ENCODE assay signal across 15 cellular contexts in the genomic region with DNA sequence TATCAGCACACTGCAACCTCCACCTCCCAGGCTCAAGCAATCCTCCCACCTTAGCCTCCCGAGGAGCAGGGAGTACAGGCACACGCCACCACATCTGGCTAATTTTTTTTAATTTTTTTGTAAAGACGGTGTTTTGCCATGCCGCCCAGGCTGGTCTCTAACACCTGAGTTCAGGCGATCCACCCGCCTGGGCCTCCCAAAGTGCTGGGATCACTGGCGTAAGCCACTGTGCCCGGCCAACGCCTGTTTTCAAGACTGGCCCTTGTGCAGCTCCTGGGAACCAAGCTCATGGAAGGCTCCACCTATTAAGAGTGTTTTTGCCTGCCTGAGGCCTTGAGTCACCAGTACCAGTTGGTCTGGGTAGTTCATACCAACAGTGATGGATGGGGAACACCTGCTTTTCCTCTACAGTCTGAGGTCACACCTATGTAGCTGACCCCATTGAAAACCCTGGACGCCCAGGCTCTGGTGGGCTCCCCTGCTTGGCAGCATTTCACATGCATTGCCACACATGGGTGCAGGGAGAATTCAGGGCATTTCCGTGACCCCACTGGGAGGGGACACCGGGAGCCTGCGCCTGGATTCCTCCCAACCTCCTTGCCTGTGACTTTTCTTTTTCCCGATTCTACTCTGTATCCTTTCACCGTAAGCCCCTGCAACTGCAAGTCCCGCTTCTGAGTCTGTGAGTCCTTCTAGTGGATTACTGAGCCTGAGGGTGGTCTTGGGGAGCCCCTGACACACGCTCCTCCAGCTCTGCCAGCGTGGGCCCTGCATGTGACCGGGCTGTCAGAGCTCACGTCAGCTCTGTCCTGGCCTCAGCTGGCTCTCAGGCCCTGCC.
"Had no signal": no experiment of that assay in that cellular context is flagged by ENCODE, and none has a peak within 500 bp of the region (broad histone marks: within the 10 kb centered on the region; RNA-seq: fewer than 3 reads in every experiment).

No MANE protein-coding gene starts in this region.

- H3K4me1 Mint-ChIP-seq: activated CD4-positive, alpha-beta T cell treated with anti-CD3 and anti-CD28 coated beads, Interleukin-2, amount 10 ng/mL, durations not matched to agents 7 days and 5 days; activated naive CD4-positive, alpha-beta T cell treated with anti-CD3 and anti-CD28 coated beads, Interleukin-2, amount 10 ng/mL, durations not matched to agents 7 days and 5 days; naive B cell had no signal

- H3K9ac ChIP-seq: parathyroid adenoma had no signal

- H3K4me3 ChIP-seq: esophagus squamous epithelium, lung, SJSA1, tibial nerve had no signal

- H3K36me3 Mint-ChIP-seq: stimulated activated naive B cell treated with anti-CD40 and anti-IgM and Interleukin-4, amounts not matched to agents 10 μg/mL and 1 μg/mL and 100 μg/mL, for 72 hours had no signal

- H3K4me3 Mint-ChIP-seq: activated CD4-positive, alpha-beta T cell treated with anti-CD3 and anti-CD28 coated beads, Interleukin-2, amount 10 ng/mL, durations not matched to agents 7 days and 5 days; activated naive CD4-positive, alpha-beta T cell treated with anti-CD3 and anti-CD28 coated beads, Interleukin-2, amount 10 ng/mL, durations not matched to agents 7 days and 5 days; activated T-helper 1 cell treated with anti-CD3 and anti-CD28 coated beads, Interleukin-12 subunit alpha, Interleukin-12 subunit beta, Interleukin-2, Interleukin-4 antibody, amounts not matched to agents 30 ng/mL and 10 ng/mL and 1 ng/mL, durations not matched to agents 14 hours and 24 hours and 36 hours; stimulated activated naive B cell treated with anti-CD40 and anti-IgM and Interleukin-4, amounts not matched to agents 10 μg/mL and 1 μg/mL and 100 μg/mL, for 72 hours; T-helper 2 cell treated with Interferon-gamma antibody and Interleukin-4, amounts not matched to agents 5 μg/mL and 100 μg/mL, for 36 hours had no signal

- ATAC-seq: stimulated activated naive B cell treated with anti-CD40 and anti-IgM and Interleukin-4, amounts not matched to agents 10 μg/mL and 1 μg/mL and 100 μg/mL, for 72 hours had no signal

- H3K27ac ChIP-seq: esophagus squamous epithelium, parathyroid adenoma, SJSA1, tibial nerve had no signal

- H3K27ac Mint-ChIP-seq: activated CD4-positive, alpha-beta T cell treated with anti-CD3 and anti-CD28 coated beads, Interleukin-2, amount 10 ng/mL, durations not matched to agents 7 days and 5 days; activated naive CD4-positive, alpha-beta T cell treated with anti-CD3 and anti-CD28 coated beads, Interleukin-2, amount 10 ng/mL, durations not matched to agents 7 days and 5 days; activated T-helper 1 cell treated with anti-CD3 and anti-CD28 coated beads, Interleukin-12 subunit alpha, Interleukin-12 subunit beta, Interleukin-2, Interleukin-4 antibody, amounts not matched to agents 30 ng/mL and 10 ng/mL and 1 ng/mL, durations not matched to agents 14 hours and 24 hours and 36 hours; naive B cell; stimulated activated naive B cell treated with anti-CD40 and anti-IgM and Interleukin-4, amounts not matched to agents 10 μg/mL and 1 μg/mL and 100 μg/mL, for 72 hours; T-helper 2 cell treated with Interferon-gamma antibody and Interleukin-4, amounts not matched to agents 5 μg/mL and 100 μg/mL, for 36 hours had no signal

- H3K27me3 Mint-ChIP-seq: activated CD4-positive, alpha-beta T cell treated with anti-CD3 and anti-CD28 coated beads, Interleukin-2, amount 10 ng/mL, durations not matched to agents 7 days and 5 days; activated naive CD4-positive, alpha-beta T cell treated with anti-CD3 and anti-CD28 coated beads, Interleukin-2, amount 10 ng/mL, durations not matched to agents 7 days and 5 days; naive B cell had no signal

- H3K36me3 ChIP-seq: SJSA1 had no signal

- H3K27me3 ChIP-seq: esophagus squamous epithelium, SJSA1, tibial nerve had no signal

- H3K4me1 ChIP-seq: esophagus squamous epithelium, parathyroid adenoma, SJSA1, tibial nerve had no signal

- DNase-seq: activated CD4-positive, alpha-beta T cell treated with anti-CD3 and anti-CD28 coated beads, Interleukin-2, amount 10 ng/mL, durations not matched to agents 7 days and 5 days; activated CD4-positive, CD25-positive, alpha-beta regulatory T cell; activated naive CD4-positive, alpha-beta T cell treated with anti-CD3 and anti-CD28 coated beads, Interleukin-2, amount 10 ng/mL, durations not matched to agents 7 days and 5 days; esophagus squamous epithelium; hippocampal formation; naive B cell; retina; stimulated activated CD4-positive, alpha-beta T cell treated with anti-CD3 and anti-CD28 coated beads, Interleukin-4, amount 100 ng/mL, for 1 hour; stimulated activated naive B cell treated with anti-CD40 and anti-IgM and Interleukin-4, amounts not matched to agents 10 μg/mL and 1 μg/mL and 100 μg/mL, for 72 hours had no signal
